Comparison of ENCODE assay signal across 8 cellular contexts in the genomic region with DNA sequence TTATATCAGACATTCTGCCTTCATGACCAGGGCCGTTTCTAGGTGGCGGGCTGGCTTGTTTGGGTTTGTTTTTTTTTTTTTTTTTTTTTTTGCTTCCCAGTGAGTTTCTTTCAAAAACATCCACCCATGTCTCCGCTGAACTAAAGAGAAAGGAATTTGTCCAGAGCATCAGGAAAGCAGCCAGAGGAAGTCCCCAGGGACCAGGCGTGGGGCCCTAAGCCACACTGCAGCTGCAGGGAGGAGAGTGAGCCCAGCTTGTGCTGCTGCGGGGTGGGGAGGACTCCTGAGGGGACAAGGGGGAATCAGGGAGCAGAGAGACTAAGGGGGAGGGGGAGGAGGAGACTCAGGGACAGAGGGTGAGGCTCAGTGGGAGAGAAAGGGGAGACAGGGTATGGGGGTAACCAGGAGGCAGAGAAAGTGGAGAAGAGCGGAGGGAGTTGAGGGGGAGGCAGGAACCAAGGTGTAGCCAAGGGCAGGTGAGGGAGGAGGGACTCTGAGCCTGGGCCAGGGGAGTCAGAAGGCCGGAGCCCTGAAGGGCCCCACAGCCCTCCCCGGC. TPM values are rescaled to one million over a fixed set of nuclear protein-coding genes. Genes with fewer than 3 reads are reported as not detected.
A peak's percentile ranks its signal among the peaks of the same experiment; 100 is the strongest.
DNase-seq lines count a peak whose midpoint lies in the region; TF ChIP-seq lines count a peak whose summit lies in the region.

No MANE protein-coding gene starts in this region.

- no peaks in the 10 kb centered on the region for H3K36me3 ChIP-seq in esophagus squamous epithelium
- H3K36me3 ChIP-seq in CD8-positive, alpha-beta memory T cell (ENCODE audit: insufficient read depth, low read length) = no peaks in the 10 kb centered on the region

- no peaks in the 10 kb centered on the region for H3K9me3 Mint-ChIP-seq in progenitor cell of endocrine pancreas (ENCODE audit: low read depth)
- H3K9me3 Mint-ChIP-seq in CD8-positive, alpha-beta memory T cell = no peaks in the 10 kb centered on the region

- intact Hi-C loops in esophagus squamous epithelium (cut with DNase I) = no loop called here

- peaks cover 16% of the 10 kb centered on the region for H3K27me3 Mint-ChIP-seq in progenitor cell of endocrine pancreas
- peaks cover 0 to 4% of the 10 kb centered on the region in 2 donors for H3K27me3 Mint-ChIP-seq in CD8-positive, alpha-beta memory T cell

- peak overlapping the region in 3 of 4 donors; percentile 50 to 70 (median 58) for H3K27ac ChIP-seq in esophagus squamous epithelium
- H3K27ac ChIP-seq in CD8-positive, alpha-beta memory T cell (ENCODE audit: low read depth, low read length) = no peak overlapping the region

- peaks cover 5 to 59% (median 13%) of the 10 kb centered on the region in 3 donors for H3K4me1 ChIP-seq in esophagus squamous epithelium
- peaks cover 20% of the 10 kb centered on the region for H3K4me1 ChIP-seq in CD8-positive, alpha-beta memory T cell (ENCODE audit: insufficient read depth, low read length)

- 45 to 47% methylated on average over 7 to 8 of the region's 8 CpGs for WGBS in esophagus squamous epithelium, 2 donors

- H3K27me3 ChIP-seq in esophagus squamous epithelium = peaks cover 0 to 1% (median 0%) of the 10 kb centered on the region in 4 donors
- H3K27me3 ChIP-seq in CD8-positive, alpha-beta memory T cell (ENCODE audit: insufficient read depth, low read length, poor library complexity, severe bottlenecking) = no peaks in the 10 kb centered on the region

- H3K36me3 Mint-ChIP-seq in progenitor cell of endocrine pancreas (ENCODE audit: insufficient read depth) = no peaks in the 10 kb centered on the region
- no peaks in the 10 kb centered on the region for H3K36me3 Mint-ChIP-seq in CD8-positive, alpha-beta memory T cell

- no peak overlapping the region for H3K4me3 Mint-ChIP-seq in progenitor cell of endocrine pancreas (ENCODE audit: low read depth)
- peak overlapping the region in 1 of 7 donors; percentile 61 for H3K4me3 Mint-ChIP-seq in CD8-positive, alpha-beta memory T cell

- H3K4me1 Mint-ChIP-seq in progenitor cell of endocrine pancreas (ENCODE audit: low read depth) = peaks cover 11% of the 10 kb centered on the region
- H3K4me1 Mint-ChIP-seq in CD8-positive, alpha-beta memory T cell = peaks cover 14 to 63% (median 27%) of the 10 kb centered on the region in 3 donors

- POLR2A ChIA-PET in CD8-positive, alpha-beta memory T cell (lab: Charles Lee) = no interaction called here

- DNase-seq in DMS153 treated with DMSO at 0.1 percent for 48 hours (lab: John Stamatoyannopoulos, UW; ENCODE audit: unreplicated experiment) (peak; percentile 51), NCI-H226 (peak; percentile 43), esophagus squamous epithelium (lab: John Stamatoyannopoulos, UW) (no peak), progenitor cell of endocrine pancreas (ENCODE audit: low spot score, unreplicated experiment) (no peak), epidermal melanocyte (ENCODE audit: insufficient read length, low spot score) (no peak), middle frontal gyrus (ENCODE audit: extremely low spot score, low spot score) (no peak)
- DNase-seq in stimulated activated CD4-positive, alpha-beta T cell treated with anti-CD3 and anti-CD28 coated beads, Interleukin-2, amount 100 ng/mL, for 24 hours = no peak
- DNase-seq in CD8-positive, alpha-beta memory T cell = no peak

- H3K4me3 ChIP-seq in esophagus squamous epithelium = no peak overlapping the region
- no peak overlapping the region for H3K4me3 ChIP-seq in CD8-positive, alpha-beta memory T cell (ENCODE audit: low read length)

- H3K9me3 ChIP-seq in esophagus squamous epithelium = no peaks in the 10 kb centered on the region
- no peaks in the 10 kb centered on the region for H3K9me3 ChIP-seq in CD8-positive, alpha-beta memory T cell (ENCODE audit: low read length)

- CTCF ChIA-PET in CD8-positive, alpha-beta memory T cell (lab: Charles Lee) = interaction anchor here (1.5 kb wide), 1 partner anchor 191 kb away, joined by 3 read pairs; no protein-coding TSS in a partner anchor

- H3K27ac Mint-ChIP-seq in progenitor cell of endocrine pancreas = peak overlapping the region; percentile 49
- H3K27ac Mint-ChIP-seq in CD8-positive, alpha-beta memory T cell = peak overlapping the region in 2 of 8 donors; percentile 15 to 50

- TF ChIP-seq POLR2A in esophagus squamous epithelium (IDR thresholded peaks at IDR 0.05) = no peak

- TF ChIP-seq CTCF in esophagus squamous epithelium (IDR thresholded peaks at IDR 0.05) (no peak), progenitor cell of endocrine pancreas (IDR thresholded peaks at IDR 0.05; ENCODE audit: unreplicated experiment) (no peak)

RNA-seq across cellular contexts. Expression of a gene that starts 49.5 kb away (rescaled TPM):
- total RNA-seq in esophagus squamous epithelium (10 to 100 TPM in 2 of 4 donors, 1 to 10 TPM in 2; 1.3 to 17.0 (median 9.5) TPM), progenitor cell of endocrine pancreas (1.6 and 2.0 TPM in 2 replicates)
- not detected for total RNA-seq in CD8-positive, alpha-beta memory T cell
- not detected for polyA plus RNA-seq in CD8-positive, alpha-beta memory T cell

Comparison
In these comparisons a context has a peak if more than half of its experiments do, and no peak if none do; other contexts are left out.
1. DNase-seq: peak in DMS153 treated with DMSO at 0.1 percent for 48 hours (single experiment) and NCI-H226 (single experiment); none in esophagus squamous epithelium (single experiment), progenitor cell of endocrine pancreas (single experiment), stimulated activated CD4-positive, alpha-beta T cell treated with anti-CD3 and anti-CD28 coated beads, Interleukin-2, amount 100 ng/mL, for 24 hours (0 of 2), CD8-positive, alpha-beta memory T cell (0 of 5), epidermal melanocyte (single experiment) and middle frontal gyrus (single experiment).